Comparison of ENCODE assay signal across 11 cellular contexts in the genomic region with DNA sequence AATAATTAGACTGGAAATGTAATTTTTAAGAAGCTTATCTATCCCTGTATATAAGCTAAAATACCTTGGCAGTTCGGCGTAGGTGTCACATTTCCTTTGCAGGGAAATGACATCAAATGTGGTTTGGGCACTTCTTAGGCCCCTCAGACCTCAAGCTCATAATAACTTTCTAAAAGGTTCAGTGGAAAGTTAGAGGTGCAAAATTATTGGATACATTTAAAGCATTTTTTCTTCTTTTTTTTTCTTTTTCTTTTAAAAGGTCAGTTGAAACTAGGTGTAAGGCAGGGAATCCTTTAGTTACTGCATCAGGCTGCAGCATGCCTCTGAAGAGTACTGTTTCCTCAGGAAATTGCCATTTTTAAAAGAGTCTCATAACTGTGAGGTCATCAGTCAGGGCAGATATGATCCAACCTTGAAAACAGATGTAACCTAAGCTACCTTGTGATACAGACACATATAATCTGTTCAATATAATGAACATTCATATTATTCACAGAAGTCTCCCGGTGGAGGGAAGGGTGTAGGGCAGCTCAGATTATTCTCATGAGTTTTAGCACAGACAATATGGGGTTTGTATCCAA. TPM values are rescaled to one million over a fixed set of nuclear protein-coding genes. Genes with fewer than 3 reads are reported as not detected.
A peak's percentile ranks its signal among the peaks of the same experiment; 100 is the strongest.
DNase-seq lines count a peak whose midpoint lies in the region; ATAC-seq and TF ChIP-seq lines count a peak whose summit lies in the region.
"Had no signal": no experiment of that assay in that cellular context is flagged by ENCODE, and none has a peak within 500 bp of the region (broad histone marks: within the 10 kb centered on the region; RNA-seq: fewer than 3 reads in every experiment).

No MANE protein-coding gene starts in this region.

- H3K36me3 ChIP-seq in DND-41 (ENCODE audit: insufficient read depth, low read length) (peaks cover 41% of the 10 kb centered on the region), PC-9 (ENCODE audit: low read depth) (0 out of 2 replicates have a peak, but pooled peaks cover 18% of the 10 kb centered on the region)
- H3K36me3 ChIP-seq: SJCRH30 had no signal

- H3K27me3 Mint-ChIP-seq in HFFc6 (ENCODE audit: insufficient read depth) (peaks cover 5% of the 10 kb centered on the region), memory B cell (no peaks in the 10 kb centered on the region)

- DNase-seq in DND-41 (peak; percentile 26), HFFc6 (no peak), memory B cell (ENCODE audit: low spot score in 2 of 2) (no peak), foreskin melanocyte (no peak), NCI-H128 (lab: John Stamatoyannopoulos, UW; ENCODE audit: unreplicated experiment) (no peak), PC-9 (no peak)
- peak; percentile 18 for DNase-seq in activated CD4-positive, alpha-beta T cell treated with anti-CD3 and anti-CD28 coated beads, Interleukin-2, amount 50 U/mL, for 1 hour
- DNase-seq: right cardiac atrium, SJCRH30, upper lobe of right lung had no signal

- H4K20me1 ChIP-seq in DND-41 (ENCODE audit: insufficient read depth, low read length) (peaks cover 32% of the 10 kb centered on the region), PC-9 (ENCODE audit: insufficient read depth) (no peaks in the 10 kb centered on the region; the same call in 1 of the 2 replicates)

- H3K4me1 ChIP-seq in DND-41 (ENCODE audit: insufficient read depth, low read length), result peaks cover 51% of the 10 kb centered on the region
- peaks cover 16% of the 10 kb centered on the region; the same call in 1 of the 2 replicates for H3K4me1 ChIP-seq in PC-9 (replicated peaks; ENCODE audit: insufficient read depth)

- intact Hi-C loops in PC-9 (cut with micrococcal nuclease; ENCODE audit: unreplicated experiment), result no loop called here

- no peaks in the 10 kb centered on the region for H3K27me3 ChIP-seq in DND-41 (ENCODE audit: insufficient read depth, low read length, poor library complexity)
- H3K27me3 ChIP-seq in PC-9 (ENCODE audit: insufficient read depth, low read depth), result no peaks in the 10 kb centered on the region
- H3K27me3 ChIP-seq: SJCRH30, upper lobe of right lung had no signal

- H3K9me2 ChIP-seq in PC-9 (ENCODE audit: insufficient read depth), result no peaks in the 10 kb centered on the region

- H3K4me3 ChIP-seq in DND-41 (ENCODE audit: low read depth in 1 of 2, low read length in 2 of 2), result no peak overlapping the region
- no peak overlapping the region for H3K4me3 ChIP-seq in PC-9
- H3K4me3 ChIP-seq: SJCRH30, upper lobe of right lung had no signal

- H3K9ac ChIP-seq in DND-41 (ENCODE audit: low read depth, low read length), result no peak overlapping the region

- H3K27ac Mint-ChIP-seq in HFFc6 (no peak overlapping the region), memory B cell (peak overlapping the region; percentile 87)

- peaks cover 2% of the 10 kb centered on the region for H3K9me3 Mint-ChIP-seq in HFFc6
- no peaks in the 10 kb centered on the region for H3K9me3 Mint-ChIP-seq in memory B cell

- H3K4me3 Mint-ChIP-seq in HFFc6, result no peak overlapping the region
- peak overlapping the region; percentile 43 for H3K4me3 Mint-ChIP-seq in memory B cell

- peak; percentile 10 for ATAC-seq in DND-41 (ENCODE audit: insufficient read depth, low read depth)
- peak; percentile 48 for ATAC-seq in memory B cell (ENCODE audit: low read depth)
- no peak for ATAC-seq in GM21576 (IDR thresholded peaks at IDR 0.05; ENCODE audit: unreplicated experiment)
- ATAC-seq: right cardiac atrium, upper lobe of right lung had no signal

- H3K27ac ChIP-seq in DND-41 (ENCODE audit: low read length), result peak overlapping the region; percentile 48
- no peak overlapping the region for H3K27ac ChIP-seq in PC-9
- H3K27ac ChIP-seq: SJCRH30, upper lobe of right lung had no signal

- H3F3A ChIP-seq in PC-9 (ENCODE audit: insufficient read depth, low read depth), result peaks cover 6% of the 10 kb centered on the region

- BruUV-seq in PC-9 (replicated peaks; lab: Mats Ljungman, UMichigan), result no TSS peak

- CTCF ChIA-PET in PC-9 (lab: Charles Lee), result interaction anchor here (0.6 to 1.1 kb wide), 2 partner anchors 10 to 285 kb away, joined by 3 to 4 read pairs; no protein-coding TSS in a partner anchor

- no peak overlapping the region for H2AFZ ChIP-seq in DND-41 (ENCODE audit: low read depth, low read length)
- no peak overlapping the region for H2AFZ ChIP-seq in PC-9

- H3K36me3 Mint-ChIP-seq in HFFc6 (ENCODE audit: low read depth) (peaks cover 24% of the 10 kb centered on the region), memory B cell (peaks cover 12% of the 10 kb centered on the region)

- H3K4me1 Mint-ChIP-seq in HFFc6 (ENCODE audit: low read depth), result peaks cover 50% of the 10 kb centered on the region
- H3K4me1 Mint-ChIP-seq in memory B cell, result peaks cover 49% of the 10 kb centered on the region

- H3K9me3 ChIP-seq in DND-41 (ENCODE audit: insufficient read depth, low read length, severe bottlenecking) (no peaks in the 10 kb centered on the region), PC-9 (ENCODE audit: insufficient read depth, low read depth) (no peaks in the 10 kb centered on the region)
- H3K9me3 ChIP-seq: SJCRH30, upper lobe of right lung had no signal

- H3K4me2 ChIP-seq in DND-41 (ENCODE audit: insufficient read depth, low read length) (peak overlapping the region; percentile 25; the same call in 1 of the 2 replicates), PC-9 (no peak overlapping the region)

- peak; percentile 15 for TF ChIP-seq CTCF in DND-41 (IDR thresholded peaks at IDR 0.05; ENCODE audit: borderline replicate concordance, extremely low read depth, low read length, poor library complexity, severe bottlenecking)
- peak; percentile 26; the same call in 1 of the 2 replicates for TF ChIP-seq CTCF in HFFc6 (IDR thresholded peaks at IDR 0.05)
- no peak for TF ChIP-seq CTCF in PC-9 (conservative IDR thresholded peaks at IDR 0.05)

- POLR2A ChIA-PET in PC-9 (lab: Charles Lee; ENCODE audit: unreplicated experiment), result no interaction called here

- H3K79me2 ChIP-seq in DND-41 (ENCODE audit: insufficient read depth, low read length) (peaks cover 99% of the 10 kb centered on the region), PC-9 (ENCODE audit: low read depth) (peaks cover 83% of the 10 kb centered on the region)

RNA-seq across cellular contexts. Expression of gene SACM1L, which starts 4.8 kb away (rescaled TPM):
- 10 to 100 TPM; 43.9 to 51.3 (median 47.8) TPM for total RNA-seq in HFFc6 (2021; fragmentation: NEBNext Ultra II Directional; extraction: Animal tissue kit (Norgen Biotek cat#: 25700))
- total RNA-seq in PC-9 (2021), result 29.9 and 33.9 TPM in 2 replicates

Comparison
In these comparisons a context has a peak if more than half of its experiments do, and no peak if none do; other contexts are left out.
1. DNase-seq: peak in DND-41 (single experiment) and activated CD4-positive, alpha-beta T cell treated with anti-CD3 and anti-CD28 coated beads, Interleukin-2, amount 50 U/mL, for 1 hour (single experiment); none in HFFc6 (single experiment), memory B cell (0 of 2), foreskin melanocyte (single experiment), NCI-H128 (single experiment) and PC-9 (0 of 2).